ENCODE assay signal across 10 cellular contexts in genomic region chr9:133935328-133936040, GRCh38. TPM values are rescaled to one million over a fixed set of nuclear protein-coding genes. Genes with fewer than 3 reads are reported as not detected.
DNase-seq lines count a peak whose midpoint lies in the region; ATAC-seq and TF ChIP-seq lines count a peak whose summit lies in the region.
"Had no signal": no experiment of that assay in that cellular context is flagged by ENCODE, and none has a peak within 500 bp of the region (broad histone marks: within the 10 kb centered on the region; RNA-seq: fewer than 3 reads in every experiment).

No MANE protein-coding gene starts in this region.

- H3K9me3 Mint-ChIP-seq in neural crest cell: peaks cover 5% of the 10 kb centered on the region

- H3K4me3 Mint-ChIP-seq in neural crest cell: no peak overlapping the region
- H3K4me3 Mint-ChIP-seq: B cell had no signal

- TF ChIP-seq CTCF in fibroblast of pulmonary artery (IDR thresholded peaks at IDR 0.05; ENCODE audit: low read length, missing control alignments): peak; percentile 5
- no peak for TF ChIP-seq CTCF in neural crest cell (conservative IDR thresholded peaks at IDR 0.05)

- peak overlapping the region; percentile 55; the same call in 1 of the 2 replicates for H3K9ac ChIP-seq in BLaER1

- no peaks in the 10 kb centered on the region for H3K27me3 Mint-ChIP-seq in neural crest cell (ENCODE audit: low read depth)
- H3K27me3 Mint-ChIP-seq: B cell had no signal

- DNase-seq in SHP77 (lab: John Stamatoyannopoulos, UW) (peak; percentile 69 to 80), fibroblast of pulmonary artery (ENCODE audit: low read depth) (peak; percentile 65), neural crest cell (ENCODE audit: low read depth, low spot score) (no peak), NOMO-1 (lab: John Stamatoyannopoulos, UW; ENCODE audit: unreplicated experiment in 2 of 2) (no peak)
- no peak for DNase-seq in activated CD4-positive, alpha-beta T cell treated with anti-CD3 and anti-CD28 coated beads, Interleukin-2, amount 50 U/mL, for 1 hour
- no peak for DNase-seq in stimulated activated CD4-positive, alpha-beta T cell treated with anti-CD3 and anti-CD28 coated beads, Interleukin-12 subunit alpha, Interleukin-12 subunit beta, amount 100 ng/mL, for 4 hours
- DNase-seq: KG1 had no signal

- H3K4me2 ChIP-seq in BLaER1: peak overlapping the region; percentile 82

- peaks cover 66% of the 10 kb centered on the region for H3K4me1 Mint-ChIP-seq in neural crest cell

- peaks cover 34% of the 10 kb centered on the region for H4K20me1 ChIP-seq in BLaER1

- H3K4me3 ChIP-seq in BLaER1 (no peak overlapping the region), fibroblast of pulmonary artery (replicated peaks; ENCODE audit: low read depth, low read length) (no peak overlapping the region)

- ATAC-seq in activated CD4-positive, CD25-positive, alpha-beta regulatory T cell treated with anti-CD3 and anti-CD28 coated beads, Interleukin-2, amount 50 U/mL, for 24 hours: no peak

- peak overlapping the region; percentile 67 for H3K27ac ChIP-seq in BLaER1

- H3K27ac Mint-ChIP-seq in neural crest cell (ENCODE audit: unreplicated experiment): peak overlapping the region; percentile 67
- H3K27ac Mint-ChIP-seq: B cell had no signal

- H3K4me1 ChIP-seq in BLaER1: peaks cover 81% of the 10 kb centered on the region

- H3K36me3 ChIP-seq in BLaER1: peaks cover 26% of the 10 kb centered on the region

- no peaks in the 10 kb centered on the region for H3K27me3 ChIP-seq in BLaER1

- H3K36me3 Mint-ChIP-seq in neural crest cell (ENCODE audit: low read depth): peaks cover 14% of the 10 kb centered on the region

- H3K9me3 ChIP-seq in BLaER1: no peaks in the 10 kb centered on the region

RNA-seq across cellular contexts. Expression of gene VAV2, which starts 56.6 kb away (rescaled TPM):
- total RNA-seq in neural crest cell: 40.6 and 47.0 TPM in 2 replicates

Comparison
In these comparisons a context has a peak if more than half of its experiments do, and no peak if none do; other contexts are left out.
1. DNase-seq: peak in SHP77 (2 of 2) and fibroblast of pulmonary artery (single experiment); none in neural crest cell (single experiment), activated CD4-positive, alpha-beta T cell treated with anti-CD3 and anti-CD28 coated beads, Interleukin-2, amount 50 U/mL, for 1 hour (single experiment), NOMO-1 (0 of 2) and stimulated activated CD4-positive, alpha-beta T cell treated with anti-CD3 and anti-CD28 coated beads, Interleukin-12 subunit alpha, Interleukin-12 subunit beta, amount 100 ng/mL, for 4 hours (single experiment).